In genomic region chr1:108708726-108709660, GRCh38 we compare ENCODE assay signal across 10 cellular contexts. TPM values are rescaled to one million over a fixed set of nuclear protein-coding genes. Genes with fewer than 3 reads are reported as not detected.
DNase-seq lines count a peak whose midpoint lies in the region; ATAC-seq, FAIRE-seq and TF ChIP-seq lines count a peak whose summit lies in the region.
"Had no signal": no experiment of that assay in that cellular context is flagged by ENCODE, and none has a peak within 500 bp of the region (broad histone marks: within the 10 kb centered on the region; RNA-seq: fewer than 3 reads in every experiment).

No MANE protein-coding gene starts in this region.

- H3K9ac ChIP-seq in H1 (replicated peaks in 1 of 4; ENCODE audit: extremely low read depth in 1 of 4, low read depth in 3 of 4, low read length in 3 of 4) = no peak overlapping the region

- POLR2A ChIA-PET in MCF 10A (lab: Yijun Ruan, JAX) (interaction anchor here (1.1 to 1.5 kb wide), 5 partner anchors 8 to 17 kb away, joined by 4 to 5 read pairs (median 5); partner anchors contain the start of gene PRPF38B), H1 (lab: Charles Lee; ENCODE audit: partially characterized antibody) (interaction anchor here (0.9 to 3.3 kb wide), 3 partner anchors 8 to 53 kb away, joined by 3 to 21 read pairs (median 4); partner anchors contain the start of gene PRPF38B)

- peak; percentile 51 to 69 for TF ChIP-seq RAD21 in H1 (IDR thresholded peaks at IDR 0.05 in 1 of 2, conservative IDR thresholded peaks at IDR 0.05 in 1 of 2; ENCODE audit: low read depth in 2 of 2, low read length in 2 of 2)

- H2BK12ac ChIP-seq in H1 (ENCODE audit: low read depth, low read length) = no peak overlapping the region

- H3K9me3 Mint-ChIP-seq in MCF 10A (ENCODE audit: unreplicated experiment) = no peaks in the 10 kb centered on the region
- H3K9me3 Mint-ChIP-seq in glutamatergic neuron (ENCODE audit: unreplicated experiment) = peaks cover 3% of the 10 kb centered on the region
- H3K9me3 Mint-ChIP-seq: naive B cell had no signal

- TF ChIP-seq POLR2A in breast epithelium (IDR thresholded peaks at IDR 0.05) (no peak), H1 (IDR thresholded peaks at IDR 0.05; ENCODE audit: control extremely low read depth in 1 of 2, low read depth in 2 of 2, low read length in 2 of 2) (no peak)

- H3K4me3 ChIP-seq in breast epithelium = no peak overlapping the region
- H3K4me3 ChIP-seq in H1 (ENCODE audit: extremely low read depth in 1 of 4, insufficient read depth in 2 of 4, low read depth in 3 of 4, low read length in 4 of 4) = no peak overlapping the region
- H3K4me3 ChIP-seq in heart right ventricle = no peak overlapping the region

- no peak overlapping the region for H3K56ac ChIP-seq in H1 (replicated peaks; ENCODE audit: insufficient read length, low read depth, low read length)

- H3K4me1 Mint-ChIP-seq in MCF 10A (ENCODE audit: insufficient read depth, unreplicated experiment) (peaks cover 14% of the 10 kb centered on the region), glutamatergic neuron (ENCODE audit: low read depth, unreplicated experiment) (no peaks in the 10 kb centered on the region)
- H3K4me1 Mint-ChIP-seq: naive B cell had no signal

- no peaks in the 10 kb centered on the region for H3K79me1 ChIP-seq in H1 (ENCODE audit: low read depth, low read length)

- H3K4me1 ChIP-seq in breast epithelium = no peaks in the 10 kb centered on the region
- H3K4me1 ChIP-seq in H1 (replicated peaks in 1 of 4; ENCODE audit: control insufficient read depth in 3 of 4, insufficient read depth in 4 of 4, low read length in 3 of 4) = no peaks in the 10 kb centered on the region
- H3K4me1 ChIP-seq in heart right ventricle = peaks cover 0 to 9% (median 0%) of the 10 kb centered on the region in 9 donors
- H3K4me1 ChIP-seq: Caco-2 had no signal

- no peak for ATAC-seq in GM18519 (IDR thresholded peaks at IDR 0.05; ENCODE audit: low FRiP score, unreplicated experiment)
- no peak for ATAC-seq in heart right ventricle

- H3K4me3 Mint-ChIP-seq in MCF 10A (ENCODE audit: unreplicated experiment) (no peak overlapping the region), glutamatergic neuron (ENCODE audit: unreplicated experiment) (no peak overlapping the region)
- H3K4me3 Mint-ChIP-seq: naive B cell had no signal

- H3K27ac ChIP-seq in breast epithelium (no peak overlapping the region), H1 (ENCODE audit: low read depth, low read length) (no peak overlapping the region), heart right ventricle (no peak overlapping the region)

- no peak overlapping the region for H4K8ac ChIP-seq in H1 (ENCODE audit: extremely low read depth, insufficient read depth, low read length)

- no peaks in the 10 kb centered on the region for H3K79me2 ChIP-seq in H1 (ENCODE audit: control insufficient read depth in 1 of 2, insufficient read depth in 2 of 2, low read length in 2 of 2)

- no peak overlapping the region for H4K5ac ChIP-seq in H1 (ENCODE audit: insufficient read length, low read depth, low read length)

- peak; percentile 27 for DNase-seq in MCF 10A (ENCODE audit: unreplicated experiment)
- DNase-seq in breast epithelium (ENCODE audit: low spot score in 2 of 2) = no peak
- DNase-seq in activated CD4-positive, CD25-positive, alpha-beta regulatory T cell treated with anti-CD3 and anti-CD28 coated beads, Interleukin-2, amount 50 U/mL, for 16 hours (ENCODE audit: low read depth, low spot score) = peak; percentile 33
- peak in 1 of 2 experiments; percentile 74 for DNase-seq in H1 (ENCODE audit: low read depth in 1 of 2, low spot score in 2 of 2)
- DNase-seq in stimulated activated CD8-positive, alpha-beta memory T cell treated with anti-CD3 and anti-CD28 coated beads, Interleukin-4, amount 100 ng/mL, for 24 hours (ENCODE audit: low read depth) = peak; percentile 32
- no peak for DNase-seq in glutamatergic neuron
- no peak for DNase-seq in heart right ventricle
- DNase-seq: naive B cell had no signal

- no peak overlapping the region for H2AFZ ChIP-seq in H1 (ENCODE audit: low read length)

- H3K36me3 Mint-ChIP-seq in MCF 10A (ENCODE audit: insufficient read depth, unreplicated experiment) = peaks cover 5% of the 10 kb centered on the region
- H3K36me3 Mint-ChIP-seq in glutamatergic neuron (ENCODE audit: unreplicated experiment) = no peaks in the 10 kb centered on the region
- H3K36me3 Mint-ChIP-seq: naive B cell had no signal

- no peaks in the 10 kb centered on the region for H3K27me3 ChIP-seq in breast epithelium
- H3K27me3 ChIP-seq in H1 (replicated peaks in 1 of 4; ENCODE audit: control insufficient read depth in 3 of 4, extremely low read depth in 1 of 4, insufficient read depth in 3 of 4, low read length in 3 of 4) = no peaks in the 10 kb centered on the region
- H3K27me3 ChIP-seq in heart right ventricle = peaks cover 0 to 10% (median 3%) of the 10 kb centered on the region in 7 donors

- H3K18ac ChIP-seq in H1 (ENCODE audit: extremely low read depth, low read length) = no peak overlapping the region; the same call in 1 of the 2 replicates

- no peak overlapping the region for H4K91ac ChIP-seq in H1 (replicated peaks; ENCODE audit: insufficient read length, low read length)

- H2BK120ac ChIP-seq in H1 (replicated peaks; ENCODE audit: low read depth, low read length) = no peak overlapping the region

- intact Hi-C loops in MCF 10A (cut with micrococcal nuclease) (no loop called here), breast epithelium (cut with DNase I; ENCODE audit: low total_unique reads) (no loop called here), heart right ventricle (cut with DNase I) (no loop called here)

- H3K36me3 ChIP-seq in breast epithelium (no peaks in the 10 kb centered on the region), H1 (ENCODE audit: control insufficient read depth in 2 of 4, insufficient read depth in 4 of 4, low read length in 3 of 4) (no peaks in the 10 kb centered on the region), heart right ventricle (no peaks in the 10 kb centered on the region)

- H3K23me2 ChIP-seq in H1 (ENCODE audit: low read depth, low read length) = no peaks in the 10 kb centered on the region

- no peaks in the 10 kb centered on the region for H4K20me1 ChIP-seq in H1 (replicated peaks in 1 of 2; ENCODE audit: control insufficient read depth in 1 of 2, insufficient read depth in 2 of 2, low read length in 2 of 2)

- TF ChIP-seq CTCF in MCF 10A (IDR thresholded peaks at IDR 0.05; ENCODE audit: unreplicated experiment) (no peak), breast epithelium (IDR thresholded peaks at IDR 0.05) (no peak), H1 (IDR thresholded peaks at IDR 0.05; ENCODE audit: control extremely low read depth in 1 of 3, insufficient read depth in 1 of 3, low read depth in 1 of 3, low read length in 3 of 3) (peak; percentile 59 to 85 (median 85)), glutamatergic neuron (IDR thresholded peaks at IDR 0.05; ENCODE audit: partially characterized antibody, unreplicated experiment) (no peak), heart right ventricle (IDR thresholded peaks at IDR 0.05) (peak in 4 of 9 donors; percentile 8 to 52 (median 18))

- CTCF ChIA-PET in MCF 10A (lab: Yijun Ruan, JAX) = interaction anchor here (1.9 kb wide), 1 partner anchor 11 kb away, joined by 9 read pairs; no protein-coding TSS in a partner anchor
- CTCF ChIA-PET in H1 (lab: Charles Lee; ENCODE audit: partially characterized antibody) = interaction anchor here (0.6 to 6.3 kb wide), 20 partner anchors 9 to 206 kb away, joined by 3 to 29 read pairs (median 4); partner anchors contain the start of genes HENMT1 and PRPF38B

- no peak overlapping the region for H2AK5ac ChIP-seq in H1 (ENCODE audit: low read depth, low read length)

- H3K14ac ChIP-seq in H1 (ENCODE audit: insufficient read length) = no peak overlapping the region

- no peak overlapping the region for H3K4me2 ChIP-seq in H1 (ENCODE audit: insufficient read depth in 1 of 2, low read depth in 2 of 2, low read length in 2 of 2)

- no peak overlapping the region for H3K4ac ChIP-seq in H1 (replicated peaks; ENCODE audit: insufficient read length, low read depth, low read length)

- H3K27me3 Mint-ChIP-seq in MCF 10A (ENCODE audit: insufficient read depth, unreplicated experiment) (no peaks in the 10 kb centered on the region), glutamatergic neuron (ENCODE audit: unreplicated experiment) (no peaks in the 10 kb centered on the region)

- H3K9me3 ChIP-seq in breast epithelium (no peaks in the 10 kb centered on the region), H1 (ENCODE audit: insufficient read depth in 2 of 2, low read depth in 1 of 2, low read length in 1 of 2) (no peaks in the 10 kb centered on the region), heart right ventricle (no peaks in the 10 kb centered on the region)
- H3K9me3 ChIP-seq: Caco-2 had no signal

- H2BK5ac ChIP-seq in H1 (ENCODE audit: low read depth, low read length) = no peak overlapping the region

- no peak overlapping the region for H2BK20ac ChIP-seq in H1 (ENCODE audit: low read length)

- H3K23ac ChIP-seq in H1 (ENCODE audit: insufficient read length) = no peak overlapping the region

- H3K27ac Mint-ChIP-seq in MCF 10A (ENCODE audit: low read depth, unreplicated experiment) (no peak overlapping the region), glutamatergic neuron (ENCODE audit: unreplicated experiment) (no peak overlapping the region)

- no peak for TF ChIP-seq EP300 in H1 (IDR thresholded peaks at IDR 0.05; ENCODE audit: borderline replicate concordance in 1 of 2, low read depth in 2 of 2, low read length in 2 of 2)

- peak; percentile 66 for FAIRE-seq in H1 (lab: Jason Lieb, UNC)

- no peak overlapping the region for H2BK15ac ChIP-seq in H1 (ENCODE audit: low read length)

- 78 to 100% methylated on average over 1 to 7 of the region's 7 CpGs for WGBS in H1 (ENCODE audit: extremely low coverage in 1 of 2, insufficient coverage in 1 of 2, insufficient read length in 1 of 2, insufficient replicate concordance in 2 of 2, low coverage in 1 of 2, low lambda C conversion rate in 2 of 2, missing lambda C conversion rate in 1 of 2), 2 experiments
- WGBS in heart right ventricle, 2 donors = 62 to 63% methylated on average over 7 of the region's 7 CpGs

- BruUV-seq in MCF 10A (replicated peaks; lab: Mats Ljungman, UMichigan) = no TSS peak

RNA-seq across cellular contexts. Expression of gene FNDC7, which starts 3.7 kb away (rescaled TPM):
- total RNA-seq in MCF 10A (2022) (not detected in 2 replicates), breast epithelium (not detected), glutamatergic neuron (ENCODE audit: unreplicated experiment) (not detected), heart right ventricle (under 1 TPM in 1 of 10 donors, not detected in 9; 0.13 TPM)
- total RNA-seq in H1 (2021; fragmentation: NEBNext Ultra II Directional; extraction: Animal tissue kit (Norgen Biotek cat#: 25700)) = 0.13 and 0.36 TPM in 2 replicates
- polyA plus RNA-seq in H1 (2011; rRNA removed) (0.09 and 0.20 TPM in 2 replicates), heart right ventricle (not detected)
- polyA plus RNA-seq in H1 (2011; cell fraction: cytosol; rRNA removed) = 0.19 TPM
- polyA plus RNA-seq in H1 (2011; cell fraction: nucleus; rRNA removed) = 0.20 TPM
- polyA plus RNA-seq in H1 (2012, experiment 1 of 2) = 0.16 to 0.24 TPM (median 0.20 TPM) in 4 replicates
- polyA plus RNA-seq in H1 (2012, experiment 2 of 2) = not detected
- polyA plus RNA-seq in H1 (2013, experiment 1 of 2) = 0.10 TPM
- polyA plus RNA-seq in H1 (2013, experiment 2 of 2) = 0.11 TPM
- 0.25 and 0.95 TPM in 2 replicates for polyA minus RNA-seq in H1 (2011; rRNA and poly(A)+ RNA removed)
- not detected for polyA minus RNA-seq in H1 (2011; cell fraction: cytosol; rRNA and poly(A)+ RNA removed)
- 0.30 TPM for polyA minus RNA-seq in H1 (2011; cell fraction: nucleus; rRNA and poly(A)+ RNA removed)
- total RNA-seq: Caco-2 had no signal

RNA-seq across cellular contexts. Expression of gene PRPF38B, which starts 16.9 kb away (rescaled TPM):
- 65.1 and 65.3 TPM in 2 replicates for total RNA-seq in MCF 10A (2022)
- total RNA-seq in breast epithelium = 10 to 100 TPM; 26.9 to 40.8 (median 32.8) TPM
- total RNA-seq in H1 (2021; fragmentation: NEBNext Ultra II Directional; extraction: Animal tissue kit (Norgen Biotek cat#: 25700)) = 46.4 and 50.6 TPM in 2 replicates
- polyA plus RNA-seq in H1 (2011; rRNA removed) = 16.6 and 16.8 TPM in 2 replicates
- 33.8 TPM for polyA plus RNA-seq in H1 (2011; cell fraction: cytosol; rRNA removed)
- 38.9 TPM for polyA plus RNA-seq in H1 (2011; cell fraction: nucleus; rRNA removed)
- 30.7 to 51.5 TPM (median 35.5 TPM) in 4 replicates for polyA plus RNA-seq in H1 (2012, experiment 1 of 2)
- polyA plus RNA-seq in H1 (2012, experiment 2 of 2) = 3.5 TPM
- polyA plus RNA-seq in H1 (2013, experiment 1 of 2) = 62.9 TPM
- polyA plus RNA-seq in H1 (2013, experiment 2 of 2) = 61.9 TPM
- polyA minus RNA-seq in H1 (2011; rRNA and poly(A)+ RNA removed) = 21.2 and 23.5 TPM in 2 replicates
- polyA minus RNA-seq in H1 (2011; cell fraction: cytosol; rRNA and poly(A)+ RNA removed) = 18.3 TPM
- polyA minus RNA-seq in H1 (2011; cell fraction: nucleus; rRNA and poly(A)+ RNA removed) = 96.2 TPM
- 52.2 TPM for total RNA-seq in glutamatergic neuron (ENCODE audit: unreplicated experiment)
- 10 to 100 TPM; 11.2 to 22.8 (median 13.3) TPM for total RNA-seq in heart right ventricle
- 10 to 100 TPM; 15.1 to 42.7 TPM for polyA plus RNA-seq in heart right ventricle

RNA-seq across cellular contexts. Expression of gene STXBP3, which starts 37.5 kb away (rescaled TPM):
- total RNA-seq in MCF 10A (2022) (47.4 and 58.4 TPM in 2 replicates), breast epithelium (100 to 1,000 TPM in 1 of 3 donors, 10 to 100 TPM in 2; 62.6 to 127 (median 79.5) TPM), glutamatergic neuron (ENCODE audit: unreplicated experiment) (19.5 TPM), heart right ventricle (10 to 100 TPM; 18.1 to 34.4 (median 22.9) TPM)
- total RNA-seq in H1 (2021; fragmentation: NEBNext Ultra II Directional; extraction: Animal tissue kit (Norgen Biotek cat#: 25700)) = 34.3 and 38.5 TPM in 2 replicates
- polyA plus RNA-seq in H1 (2011; rRNA removed) (3.5 and 6.0 TPM in 2 replicates), heart right ventricle (10 to 100 TPM; 19.7 to 34.5 TPM)
- polyA plus RNA-seq in H1 (2011; cell fraction: cytosol; rRNA removed) = 16.3 TPM
- polyA plus RNA-seq in H1 (2011; cell fraction: nucleus; rRNA removed) = 3.4 TPM
- polyA plus RNA-seq in H1 (2012, experiment 1 of 2) = 14.1 to 48.8 TPM (median 22.4 TPM) in 4 replicates
- 2.0 TPM for polyA plus RNA-seq in H1 (2012, experiment 2 of 2)
- 15.2 TPM for polyA plus RNA-seq in H1 (2013, experiment 1 of 2)
- polyA plus RNA-seq in H1 (2013, experiment 2 of 2) = 14.0 TPM
- 7.3 and 7.7 TPM in 2 replicates for polyA minus RNA-seq in H1 (2011; rRNA and poly(A)+ RNA removed)
- 8.1 TPM for polyA minus RNA-seq in H1 (2011; cell fraction: cytosol; rRNA and poly(A)+ RNA removed)
- polyA minus RNA-seq in H1 (2011; cell fraction: nucleus; rRNA and poly(A)+ RNA removed) = 17.2 TPM

RNA-seq across cellular contexts. Expression of gene HENMT1, which starts 48.1 kb away (rescaled TPM):
- not detected in 2 replicates for total RNA-seq in MCF 10A (2022)
- total RNA-seq in breast epithelium = 1 to 10 TPM; 5.2 to 6.9 (median 6.6) TPM
- 5.6 TPM in 2 replicates for total RNA-seq in H1 (2021; fragmentation: NEBNext Ultra II Directional; extraction: Animal tissue kit (Norgen Biotek cat#: 25700))
- 1.6 and 2.9 TPM in 2 replicates for polyA plus RNA-seq in H1 (2011; rRNA removed)
- polyA plus RNA-seq in H1 (2011; cell fraction: cytosol; rRNA removed) = 2.7 TPM
- 0.86 TPM for polyA plus RNA-seq in H1 (2011; cell fraction: nucleus; rRNA removed)
- polyA plus RNA-seq in H1 (2012, experiment 1 of 2) = 2.6 to 4.2 TPM (median 3.4 TPM) in 4 replicates
- polyA plus RNA-seq in H1 (2012, experiment 2 of 2) = 0.88 TPM
- 3.3 TPM for polyA plus RNA-seq in H1 (2013, experiment 1 of 2)
- 3.7 TPM for polyA plus RNA-seq in H1 (2013, experiment 2 of 2)
- polyA minus RNA-seq in H1 (2011; rRNA and poly(A)+ RNA removed) = 0.88 and 1.7 TPM in 2 replicates
- not detected for polyA minus RNA-seq in H1 (2011; cell fraction: cytosol; rRNA and poly(A)+ RNA removed)
- 1.00 TPM for polyA minus RNA-seq in H1 (2011; cell fraction: nucleus; rRNA and poly(A)+ RNA removed)
- total RNA-seq in glutamatergic neuron (ENCODE audit: unreplicated experiment) = 15.9 TPM
- 1 to 10 TPM in 5 of 10 donors, under 1 TPM in 5; 0.36 to 3.0 (median 1.3) TPM for total RNA-seq in heart right ventricle
- 1 to 10 TPM in 1 of 2 donors, under 1 TPM in 1; 0.66 to 1.2 TPM for polyA plus RNA-seq in heart right ventricle

Comparison
In these comparisons a context has a peak if more than half of its experiments do, and no peak if none do; other contexts are left out.
1. DNase-seq: peak in MCF 10A (single experiment), activated CD4-positive, CD25-positive, alpha-beta regulatory T cell treated with anti-CD3 and anti-CD28 coated beads, Interleukin-2, amount 50 U/mL, for 16 hours (single experiment) and stimulated activated CD8-positive, alpha-beta memory T cell treated with anti-CD3 and anti-CD28 coated beads, Interleukin-4, amount 100 ng/mL, for 24 hours (single experiment); none in breast epithelium (0 of 2), glutamatergic neuron (single experiment) and heart right ventricle (0 of 2).
2. CTCF ChIP-seq: peak in H1 (3 of 3); none in MCF 10A (single experiment), breast epithelium (0 of 3) and glutamatergic neuron (single experiment).